Comparison of ENCODE assay signal across 17 cellular contexts in genomic region chr3:166453472-166453871, GRCh38.
DNase-seq lines count a peak whose midpoint lies in the region; ATAC-seq, FAIRE-seq and TF ChIP-seq lines count a peak whose summit lies in the region.
"Had no signal": no experiment of that assay in that cellular context is flagged by ENCODE, and none has a peak within 500 bp of the region (broad histone marks: within the 10 kb centered on the region; RNA-seq: fewer than 3 reads in every experiment).

No MANE protein-coding gene starts in this region.

- peaks cover 11% of the 10 kb centered on the region for H3K9me3 Mint-ChIP-seq in activated naive CD4-positive, alpha-beta T cell treated with anti-CD3 and anti-CD28 coated beads for 36 hours

- no peak for TF ChIP-seq EP300 in A549 (IDR thresholded peaks at IDR 0.05)

- TF ChIP-seq RAD21 in A549 (conservative IDR thresholded peaks at IDR 0.05 in 1 of 2, IDR thresholded peaks at IDR 0.05 in 1 of 2) = no peak

- H3K4me1 ChIP-seq in A549 (peaks cover 19% of the 10 kb centered on the region; the same call in 2 of the 3 replicates), hepatocyte (ENCODE audit: insufficient read depth) (no peaks in the 10 kb centered on the region)

- no peaks in the 10 kb centered on the region for H4K20me1 ChIP-seq in hepatocyte (ENCODE audit: insufficient read depth, poor library complexity, severe bottlenecking)

- POLR2A ChIA-PET in A549 (lab: Yijun Ruan, JAX) = no interaction called here

- H3K36me3 ChIP-seq in hepatocyte (replicated peaks; ENCODE audit: insufficient read depth, low read depth) = no peaks in the 10 kb centered on the region

- no peak overlapping the region for H2AFZ ChIP-seq in hepatocyte

- no peaks in the 10 kb centered on the region for H3K79me2 ChIP-seq in hepatocyte

- ATAC-seq in A549 = peak in 1 of 2 experiments; percentile 82; a peak in 3 of 6 replicates
- ATAC-seq in GM18498 (IDR thresholded peaks at IDR 0.05; ENCODE audit: unreplicated experiment) = no peak
- ATAC-seq: CD8-positive, alpha-beta T cell; HCT116; K562 had no signal

- H3K27ac ChIP-seq in A549 (no peak overlapping the region), hepatocyte (no peak overlapping the region)

- H3K9me2 ChIP-seq in hepatocyte (replicated peaks; ENCODE audit: insufficient read depth) = no peaks in the 10 kb centered on the region

- H3K4me2 ChIP-seq in A549 (peak overlapping the region; percentile 27), hepatocyte (peak overlapping the region; percentile 14)

- H3K27me3 Mint-ChIP-seq in activated naive CD4-positive, alpha-beta T cell treated with anti-CD3 and anti-CD28 coated beads for 36 hours (ENCODE audit: low read depth) = no peaks in the 10 kb centered on the region

- intact Hi-C loops in activated naive CD4-positive, alpha-beta T cell treated with anti-CD3 and anti-CD28 coated beads for 36 hours (cut with micrococcal nuclease) = no loop called here

- H3K4me3 ChIP-seq in A549 = no peak overlapping the region
- H3K4me3 ChIP-seq in hepatocyte = no peak overlapping the region
- H3K4me3 ChIP-seq: K562 had no signal

- CTCF ChIA-PET in A549 (lab: Yijun Ruan, JAX) = no interaction called here
- CTCF ChIA-PET in activated naive CD4-positive, alpha-beta T cell treated with anti-CD3 and anti-CD28 coated beads for 36 hours (lab: Charles Lee) = no interaction called here

- WGBS in A549 (ENCODE audit: missing lambda C conversion rate) = 0% methylated on average over 1 of the region's 1 CpG
- WGBS in hepatocyte (ENCODE audit: low lambda C conversion rate, missing lambda C conversion rate) = 37% methylated on average over 1 of the region's 1 CpG

- H3K9me3 ChIP-seq in A549 (no peaks in the 10 kb centered on the region), hepatocyte (ENCODE audit: low read depth) (no peaks in the 10 kb centered on the region)

- TF ChIP-seq POLR2A in A549 (IDR thresholded peaks at IDR 0.05; ENCODE audit: low read length) = no peak

- no peaks in the 10 kb centered on the region for H3K36me3 Mint-ChIP-seq in activated naive CD4-positive, alpha-beta T cell treated with anti-CD3 and anti-CD28 coated beads for 36 hours (ENCODE audit: low read depth)
- H3K36me3 Mint-ChIP-seq: CD14-positive monocyte; CD8-positive, alpha-beta T cell had no signal

- no peaks in the 10 kb centered on the region for H3K27me3 ChIP-seq in hepatocyte

- FAIRE-seq in A549 (lab: Jason Lieb, UNC) = no peak
- FAIRE-seq: D721Med, H54, K562 had no signal

- DNase-seq in A549 (ENCODE audit: low read depth in 1 of 2, low spot score in 1 of 2) = peak; percentile 5 to 41
- DNase-seq in HT-29 (ENCODE audit: low spot score) = peak; percentile 51
- peak; percentile 19 for DNase-seq in NCI-H146 treated with DMSO at 0.1 percent for 48 hours (lab: John Stamatoyannopoulos, UW; ENCODE audit: unreplicated experiment)
- DNase-seq in hepatocyte (ENCODE audit: low spot score) = no peak
- no peak for DNase-seq in activated naive CD4-positive, alpha-beta T cell treated with anti-CD3 and anti-CD28 coated beads for 36 hours
- no peak for DNase-seq in middle frontal gyrus (ENCODE audit: extremely low spot score, low spot score)
- no peak for DNase-seq in T-helper 9 cell
- DNase-seq: CD8-positive, alpha-beta T cell; COR-L47; DMS153; GF-D8 had no signal

- TF ChIP-seq CTCF in A549 (IDR thresholded peaks at IDR 0.05) (no peak), hepatocyte (IDR thresholded peaks at IDR 0.05; ENCODE audit: poor library complexity) (no peak)

- H3K27ac Mint-ChIP-seq in activated naive CD4-positive, alpha-beta T cell treated with anti-CD3 and anti-CD28 coated beads for 36 hours = no peak overlapping the region
- H3K27ac Mint-ChIP-seq: CD14-positive monocyte; CD8-positive, alpha-beta T cell had no signal

- no peak overlapping the region for H3K4me3 Mint-ChIP-seq in activated naive CD4-positive, alpha-beta T cell treated with anti-CD3 and anti-CD28 coated beads for 36 hours
- H3K4me3 Mint-ChIP-seq: CD14-positive monocyte; CD8-positive, alpha-beta T cell had no signal

- no peaks in the 10 kb centered on the region for H3K4me1 Mint-ChIP-seq in activated naive CD4-positive, alpha-beta T cell treated with anti-CD3 and anti-CD28 coated beads for 36 hours (ENCODE audit: low read depth)
- H3K4me1 Mint-ChIP-seq: CD14-positive monocyte had no signal

TF ChIP-seq in A549, 52 proteins besides CTCF, POLR2A, EP300 and RAD21:
- TF ChIP-seq HDAC2 (IDR thresholded peaks at IDR 0.05) = no peak
- no peak for TF ChIP-seq CEBPB (IDR thresholded peaks at IDR 0.05)
- TF ChIP-seq GATA3 (IDR thresholded peaks at IDR 0.05; ENCODE audit: borderline replicate concordance) = peak; percentile 52; the same call in 1 of the 2 replicates
TF ChIP-seq in A549: peak in this region for 1.

Comparison
In these comparisons a context has a peak if more than half of its experiments do, and no peak if none do; other contexts are left out.
1. DNase-seq: peak in A549 (2 of 2), HT-29 (single experiment) and NCI-H146 treated with DMSO at 0.1 percent for 48 hours (single experiment); none in hepatocyte (single experiment), activated naive CD4-positive, alpha-beta T cell treated with anti-CD3 and anti-CD28 coated beads for 36 hours (single experiment), middle frontal gyrus (single experiment) and T-helper 9 cell (single experiment).